Comparison of ENCODE assay signal across 1 cellular context in genomic region chr9:133004091-133005072, GRCh38.
TF ChIP-seq lines count a peak whose summit lies in the region.

No MANE protein-coding gene starts in this region.

TF ChIP-seq in H1, 55 proteins besides CTCF, POLR2A, EP300 and RAD21:
- TF ChIP-seq CHD2 (IDR thresholded peaks at IDR 0.05; ENCODE audit: low read length) (no peak), CHD1 (IDR thresholded peaks at IDR 0.05; ENCODE audit: low read depth, low read length) (no peak), ATF3 (IDR thresholded peaks at IDR 0.05; ENCODE audit: insufficient read depth, low read depth, low read length) (no peak), HDAC2 (IDR thresholded peaks at IDR 0.05; ENCODE audit: borderline replicate concordance in 1 of 2, low read depth in 2 of 2, low read length in 2 of 2) (no peak)
